In the genomic region with DNA sequence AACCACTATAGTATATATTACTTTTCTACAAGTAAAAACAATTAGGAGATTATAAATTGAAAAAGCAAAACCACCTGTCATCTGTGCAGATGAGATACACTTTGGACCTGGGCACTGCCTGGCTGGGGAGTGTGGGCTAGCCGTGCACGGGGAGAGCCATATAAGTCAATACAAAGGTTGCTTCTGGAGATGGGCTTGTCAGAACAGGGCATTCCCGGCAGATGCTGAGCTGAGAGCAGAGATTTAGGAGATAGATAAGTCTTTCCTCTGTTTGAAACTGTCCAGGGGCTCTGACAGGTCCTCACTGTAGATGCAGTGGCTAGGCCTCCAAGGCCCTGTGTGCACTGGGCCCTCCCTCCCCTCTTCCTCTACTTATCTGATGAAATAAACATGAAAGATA, we compare ENCODE assay signal across 24 cellular contexts.
"Had no signal": no experiment of that assay in that cellular context is flagged by ENCODE, and none has a peak within 500 bp of the region (broad histone marks: within the 10 kb centered on the region; RNA-seq: fewer than 3 reads in every experiment).

No MANE protein-coding gene starts in this region.

- H3K9ac ChIP-seq: neural progenitor cell had no signal

- H3K9me3 Mint-ChIP-seq: activated CD4-positive, alpha-beta T cell treated with anti-CD3 and anti-CD28 coated beads, Interleukin-2, amount 10 ng/mL, durations not matched to agents 24 days and 14 days; activated naive CD4-positive, alpha-beta T cell treated with anti-CD3 and anti-CD28 coated beads, Interleukin-2, amount 10 ng/mL, durations not matched to agents 7 days and 5 days; immature natural killer cell; memory B cell; naive thymus-derived CD4-positive, alpha-beta T cell; neural progenitor cell had no signal

- H3K9me3 ChIP-seq: heart right ventricle, psoas muscle, stomach, upper lobe of left lung had no signal

- FAIRE-seq: colon, endometrium had no signal

- H3K27me3 Mint-ChIP-seq: activated CD4-positive, alpha-beta T cell treated with anti-CD3 and anti-CD28 coated beads, Interleukin-2, amount 10 ng/mL, durations not matched to agents 24 days and 14 days; activated naive CD4-positive, alpha-beta T cell treated with anti-CD3 and anti-CD28 coated beads, Interleukin-2, amount 10 ng/mL, durations not matched to agents 7 days and 5 days; memory B cell; naive thymus-derived CD4-positive, alpha-beta T cell had no signal

- H3K27ac ChIP-seq: brain microvascular endothelial cell, neural progenitor cell, psoas muscle, upper lobe of left lung had no signal

- H3K4me1 Mint-ChIP-seq: memory B cell had no signal

- ATAC-seq: esophagus mucosa; naive thymus-derived CD4-positive, alpha-beta T cell had no signal

- H3K4me3 ChIP-seq: heart right ventricle, neural progenitor cell, psoas muscle, skin epidermis, stomach, upper lobe of left lung had no signal

- H3K4me1 ChIP-seq: neural progenitor cell had no signal

- H3K27me3 ChIP-seq: brain microvascular endothelial cell, neural progenitor cell, stomach, upper lobe of left lung had no signal

- H3K36me3 Mint-ChIP-seq: memory B cell had no signal

- H3K4me3 Mint-ChIP-seq: activated CD4-positive, alpha-beta T cell treated with anti-CD3 and anti-CD28 coated beads, Interleukin-2, amount 10 ng/mL, durations not matched to agents 24 days and 14 days; activated naive CD4-positive, alpha-beta T cell treated with anti-CD3 and anti-CD28 coated beads, Interleukin-2, amount 10 ng/mL, durations not matched to agents 7 days and 5 days; immature natural killer cell; memory B cell; naive thymus-derived CD4-positive, alpha-beta T cell; neural progenitor cell had no signal

- H2AFZ ChIP-seq: neural progenitor cell had no signal

- H3K36me3 ChIP-seq: brain microvascular endothelial cell, heart right ventricle, neural progenitor cell, stomach, upper lobe of left lung had no signal

- H3K4me2 ChIP-seq: neural progenitor cell had no signal

- H3K27ac Mint-ChIP-seq: activated CD4-positive, alpha-beta T cell treated with anti-CD3 and anti-CD28 coated beads, Interleukin-2, amount 10 ng/mL, durations not matched to agents 24 days and 14 days; activated naive CD4-positive, alpha-beta T cell treated with anti-CD3 and anti-CD28 coated beads, Interleukin-2, amount 10 ng/mL, durations not matched to agents 7 days and 5 days; immature natural killer cell; memory B cell; neural progenitor cell had no signal

- DNase-seq: activated CD4-positive, alpha-beta T cell treated with anti-CD3 and anti-CD28 coated beads, Interleukin-2, amount 10 ng/mL, durations not matched to agents 24 days and 14 days; activated CD8-positive, alpha-beta memory T cell treated with anti-CD3 and anti-CD28 coated beads, Interleukin-2, amount 50 U/mL, for 48 hours; activated effector memory CD4-positive, alpha-beta T cell treated with Interleukin-2 at 50 U/mL for 16 hours; activated naive CD4-positive, alpha-beta T cell treated with anti-CD3 and anti-CD28 coated beads, Interleukin-2, amount 10 ng/mL, durations not matched to agents 7 days and 5 days; activated T-cell treated with anti-CD3 and anti-CD28 coated beads, Interleukin-2, amount 50 U/mL, for 48 hours; brain microvascular endothelial cell; central memory CD4-positive, alpha-beta T cell; immature natural killer cell; kidney glomerular epithelial cell; naive thymus-derived CD4-positive, alpha-beta T cell; stimulated activated CD4-positive, alpha-beta T cell treated with anti-CD3 and anti-CD28 coated beads, Interleukin-15, amount 100 ng/mL, for 24 hours; stimulated activated CD4-positive, alpha-beta T cell treated with anti-CD3 and anti-CD28 coated beads, Interleukin-2, amount 100 ng/mL, for 48 hours; stomach; T-helper 1 cell; T-helper 9 cell; upper lobe of left lung had no signal
